Comparison of ENCODE assay signal across 8 cellular contexts in genomic region chr14:74611672-74612345, GRCh38. TPM values are rescaled to one million over a fixed set of nuclear protein-coding genes. Genes with fewer than 3 reads are reported as not detected.
A peak's percentile ranks its signal among the peaks of the same experiment; 100 is the strongest.
DNase-seq lines count a peak whose midpoint lies in the region; ATAC-seq, FAIRE-seq and TF ChIP-seq lines count a peak whose summit lies in the region.

LTBP2 (minus strand) TSS chr14:74612237; CDS start chr14:74611944, 293 bp downstream.

- peak within 1 kb of the TSS; percentile 46 to 76 (median 74) for H3K4me3 ChIP-seq in keratinocyte (ENCODE audit: control insufficient read depth in 2 of 3, extremely low read depth in 1 of 3, insufficient read depth in 2 of 3, low read depth in 1 of 3, low read length in 3 of 3)

- peak within 1 kb of the TSS; percentile 71 for H3K9ac ChIP-seq in keratinocyte (ENCODE audit: control insufficient read depth, extremely low read depth, insufficient read depth, low read length)

- CTCF ChIA-PET in Calu3 (lab: Charles Lee), result interaction anchor here (0.5 to 1.3 kb wide), 2 partner anchors 9 to 204 kb away, joined by 4 to 7 read pairs; no protein-coding TSS in a partner anchor

- H3K9me3 ChIP-seq in keratinocyte (ENCODE audit: control insufficient read depth, low read depth, low read length), result no peaks in the 10 kb centered on the region

- H3K9me3 Mint-ChIP-seq in Calu3 (ENCODE audit: low read depth, unreplicated experiment) (no peaks in the 10 kb centered on the region), brain (peaks cover 0 to 11% (median 0%) of the 10 kb centered on the region in 5 experiments)

- peak within 1 kb of the TSS; percentile 77 for H3K4me2 ChIP-seq in keratinocyte (ENCODE audit: control insufficient read depth, extremely low read depth, insufficient read depth, low read depth, low read length)

- H3K27ac Mint-ChIP-seq in Calu3 (ENCODE audit: unreplicated experiment) (peak within 1 kb of the TSS; percentile 44), brain (no peak within 1 kb of the TSS)

- H3K4me1 ChIP-seq in keratinocyte (ENCODE audit: control insufficient read depth, extremely low read depth, insufficient read depth, low read length), result peaks cover 62% of the 10 kb centered on the region

- H3K4me3 Mint-ChIP-seq in Calu3 (ENCODE audit: low read depth, unreplicated experiment), result peak within 1 kb of the TSS; percentile 74
- peak within 1 kb of the TSS; percentile 79 to 87 (median 83) for H3K4me3 Mint-ChIP-seq in brain

- H3K4me1 Mint-ChIP-seq in Calu3 (ENCODE audit: low read depth, unreplicated experiment) (peaks cover 46% of the 10 kb centered on the region), brain (peaks cover 30% of the 10 kb centered on the region)

- no peaks in the 10 kb centered on the region for H3K9me1 ChIP-seq in keratinocyte (ENCODE audit: control insufficient read depth, extremely low read depth, insufficient read depth, low read length)

- no peaks in the 10 kb centered on the region for H3K36me3 ChIP-seq in keratinocyte (ENCODE audit: control insufficient read depth in 2 of 2, extremely low read depth in 1 of 2, insufficient read depth in 2 of 2, low read length in 2 of 2)

- DNase-seq in Calu3 (peak; percentile 14), M059J (ENCODE audit: low read depth) (peak; percentile 34), keratinocyte (ENCODE audit: low read depth, low spot score) (no peak), SIG-M5 (lab: John Stamatoyannopoulos, UW) (no peak)
- peak; percentile 28 for DNase-seq in stimulated activated CD4-positive, alpha-beta T cell treated with anti-CD3 and anti-CD28 coated beads, Interleukin-4, amount 100 ng/mL, for 1 hour

- no TSS peak for BruUV-seq in Calu3 (replicated peaks; lab: Mats Ljungman, UMichigan)

- H3K27me3 ChIP-seq in keratinocyte (ENCODE audit: control insufficient read depth, extremely low read depth, insufficient read depth, low read length), result no peaks in the 10 kb centered on the region

- peaks cover 45% of the 10 kb centered on the region for H3K79me2 ChIP-seq in keratinocyte (ENCODE audit: control insufficient read depth, insufficient read depth, low read length)

- FAIRE-seq in keratinocyte (lab: Jason Lieb, UNC), result no peak

- dilution Hi-C loops in keratinocyte (cut with MboI; ENCODE audit: extremely low pct_ligation_motif_present, low sequenced_read_pairs), result no loop called here

- H2AFZ ChIP-seq in keratinocyte (ENCODE audit: control insufficient read depth, low read length), result peak within 1 kb of the TSS; percentile 51

- H3K27me3 Mint-ChIP-seq in Calu3 (ENCODE audit: unreplicated experiment) (no peaks in the 10 kb centered on the region), brain (peaks cover 76% of the 10 kb centered on the region)

- H3K36me3 Mint-ChIP-seq in Calu3 (ENCODE audit: insufficient read depth, unreplicated experiment) (peaks cover 20% of the 10 kb centered on the region), brain (no peaks in the 10 kb centered on the region)

- ATAC-seq in HG02588 (IDR thresholded peaks at IDR 0.05; ENCODE audit: unreplicated experiment) (no peak), HG03139 (IDR thresholded peaks at IDR 0.05; ENCODE audit: unreplicated experiment) (no peak)

- peak within 1 kb of the TSS; percentile 43 for H3K27ac ChIP-seq in keratinocyte (ENCODE audit: control insufficient read depth, insufficient read depth, low read length)

- H4K20me1 ChIP-seq in keratinocyte (ENCODE audit: control insufficient read depth, extremely low read depth, insufficient read depth, low read length), result no peaks in the 10 kb centered on the region

- intact Hi-C loops in Calu3 (cut with micrococcal nuclease; ENCODE audit: unreplicated experiment), result loop anchor here (10.0 kb wide), 1 partner anchor 103 kb away; the partner anchor contains the start of genes AREL1 and FCF1

- TF ChIP-seq CTCF in Calu3 (IDR thresholded peaks at IDR 0.05; ENCODE audit: unreplicated experiment) (no peak), brain (conservative IDR thresholded peaks at IDR 0.05) (no peak), keratinocyte (optimal IDR thresholded peaks at IDR 0.05 in 1 of 3, IDR thresholded peaks at IDR 0.05 in 1 of 3, conservative IDR thresholded peaks at IDR 0.05 in 1 of 3; ENCODE audit: extremely low read depth in 1 of 3, insufficient read depth in 2 of 3, low read length in 3 of 3) (no peak)

RNA-seq across cellular contexts. Expression of gene LTBP2, which starts in this region (rescaled TPM):
- total RNA-seq in Calu3 (2022), result 1.3 and 4.3 TPM in 2 replicates
- 2.2 and 5.2 TPM in 2 replicates for total RNA-seq in M059J (2014; rRNA removed; shearing (Covaris generic))
- polyA plus RNA-seq in brain (ENCODE audit: insufficient read depth, low read depth, low replicate concordance) (2.8 TPM), keratinocyte (23.9 to 40.7 TPM (median 26.6 TPM) in 3 replicates)
- 12.1 TPM for polyA plus RNA-seq in keratinocyte (2011; ENCODE audit: low read depth)
- polyA plus RNA-seq in keratinocyte (2011; cell fraction: cytosol; rRNA removed), result 19.5 and 28.2 TPM in 2 replicates
- 118 and 155 TPM in 2 replicates for polyA plus RNA-seq in keratinocyte (2011; cell fraction: nucleus; rRNA removed)
- 11.7 and 64.1 TPM in 2 replicates for polyA plus RNA-seq in keratinocyte (2012; ENCODE audit: low replicate concordance)
- 66.1 to 143 TPM (median 68.5 TPM) in 3 replicates for polyA minus RNA-seq in keratinocyte
- 89.6 TPM for polyA minus RNA-seq in keratinocyte (2011; cell fraction: cytosol; rRNA and poly(A)+ RNA removed)
- 195 and 210 TPM in 2 replicates for polyA minus RNA-seq in keratinocyte (2011; cell fraction: nucleus; rRNA and poly(A)+ RNA removed)

Comparison
In these comparisons a context has a peak if more than half of its experiments do, and no peak if none do; other contexts are left out.
1. DNase-seq: peak in Calu3 (single experiment), M059J (single experiment) and stimulated activated CD4-positive, alpha-beta T cell treated with anti-CD3 and anti-CD28 coated beads, Interleukin-4, amount 100 ng/mL, for 1 hour (single experiment); none in keratinocyte (single experiment) and SIG-M5 (single experiment).